33 cellular contexts compared by ENCODE assay signal in genomic region chr3:127501177-127501576, GRCh38.
"Had no signal": no experiment of that assay in that cellular context is flagged by ENCODE, and none has a peak within 500 bp of the region (broad histone marks: within the 10 kb centered on the region; RNA-seq: fewer than 3 reads in every experiment).

No MANE protein-coding gene starts in this region.

- DNase-seq: MG63, MM.1S, MV-4-11, NCI-H1048, NCI-H1092, NCI-H1092 treated with DMSO at 0.1 percent for 48 hours, NCI-H1105, NCI-H1105 treated with DMSO at 0.1 percent for 48 hours, NCI-H1417, NCI-H1417 treated with DMSO at 0.1 percent for 48 hours, NCI-H1436, NCI-H1436 treated with DMSO at 0.1 percent for 48 hours, NCI-H146, NCI-H1694, NCI-H1694 treated with DMSO at 0.1 percent for 48 hours, NCI-H187, NCI-H187 treated with DMSO at 0.1 percent for 48 hours, NCI-H1930, NCI-H2029, NCI-H2029 treated with DMSO at 0.1 percent for 48 hours, NCI-H2081, NCI-H2081 treated with DMSO at 0.1 percent for 48 hours, NCI-H2107, NCI-H2171, NCI-H2171 treated with DMSO at 0.1 percent for 48 hours, NCI-H2227 treated with DMSO at 0.1 percent for 48 hours, NCI-H226, NCI-H345, NCI-H446, NCI-H446 treated with DMSO at 0.1 percent for 48 hours, NCI-H510A, NCI-H510A treated with DMSO at 0.1 percent for 48 hours had no signal

- H3K9ac ChIP-seq: KMS-11 had no signal

- H3K27ac ChIP-seq: KMS-11 had no signal

- H3K36me3 ChIP-seq: MG63 had no signal

- H3K4me2 ChIP-seq: KMS-11 had no signal

- H3K4me3 ChIP-seq: MG63 had no signal
